ENCODE assay signal across 19 cellular contexts in the genomic region with DNA sequence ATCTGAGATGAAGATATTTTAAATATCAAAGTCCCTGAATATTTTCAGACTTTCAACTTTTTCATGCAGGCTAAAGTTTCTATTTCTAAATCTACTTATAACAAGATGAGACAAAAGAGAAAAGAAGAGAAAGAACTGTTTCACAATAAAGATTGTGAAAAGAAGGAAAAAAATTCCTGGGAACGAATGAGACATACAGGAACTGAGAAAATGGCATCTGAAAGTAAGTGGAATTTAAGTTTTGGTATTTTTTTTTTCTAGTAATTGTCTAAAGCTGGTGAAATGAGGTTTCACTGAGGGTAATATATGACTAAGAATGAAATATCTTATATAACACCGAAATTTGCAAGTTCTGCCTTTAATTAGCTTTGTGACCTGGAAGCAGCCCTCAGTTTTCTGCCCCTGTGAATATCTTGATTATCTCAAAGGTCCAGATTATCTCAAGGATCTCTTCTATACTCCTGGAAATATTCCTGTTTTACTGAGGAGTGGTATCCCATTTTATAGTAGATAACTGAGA. TPM values are rescaled to one million over a fixed set of nuclear protein-coding genes. Genes with fewer than 3 reads are reported as not detected.
A peak's percentile ranks its signal among the peaks of the same experiment; 100 is the strongest.
DNase-seq lines count a peak whose midpoint lies in the region; ATAC-seq and TF ChIP-seq lines count a peak whose summit lies in the region.
"Had no signal": no experiment of that assay in that cellular context is flagged by ENCODE, and none has a peak within 500 bp of the region (broad histone marks: within the 10 kb centered on the region; RNA-seq: fewer than 3 reads in every experiment).

No MANE protein-coding gene starts in this region.

- no peak overlapping the region for H3K4me3 ChIP-seq in AG10803 (ENCODE audit: low read length)
- H3K4me3 ChIP-seq: Peyer's patch had no signal

- H3K4me3 Mint-ChIP-seq in activated CD8-positive, alpha-beta memory T cell treated with anti-CD3 and anti-CD28 coated beads, Interleukin-2, amount 10 ng/mL, durations not matched to agents 7 days and 5 days, result no peak overlapping the region
- H3K4me3 Mint-ChIP-seq: IgD-negative memory B cell; T-helper 1 cell treated with Interleukin-12 subunit alpha and Interleukin-12 subunit beta and Interleukin-4 antibody, amounts not matched to agents 30 μg/mL and 1 μg/mL, for 36 hours had no signal

- no peak overlapping the region for H3K27ac Mint-ChIP-seq in activated CD8-positive, alpha-beta memory T cell treated with anti-CD3 and anti-CD28 coated beads, Interleukin-2, amount 10 ng/mL, durations not matched to agents 7 days and 5 days
- H3K27ac Mint-ChIP-seq: IgD-negative memory B cell; T-helper 1 cell treated with Interleukin-12 subunit alpha and Interleukin-12 subunit beta and Interleukin-4 antibody, amounts not matched to agents 30 μg/mL and 1 μg/mL, for 36 hours had no signal

- ATAC-seq in GM18520 (IDR thresholded peaks at IDR 0.05; ENCODE audit: unreplicated experiment) (peak; percentile 51), HG02610 (IDR thresholded peaks at IDR 0.05; ENCODE audit: unreplicated experiment) (peak; percentile 84), HG03469 (IDR thresholded peaks at IDR 0.05; ENCODE audit: unreplicated experiment) (peak; percentile 72), HG03025 (IDR thresholded peaks at IDR 0.05; ENCODE audit: low FRiP score, unreplicated experiment) (no peak), omental fat pad (ENCODE audit: low FRiP score) (no peak)
- ATAC-seq in activated CD8-positive, alpha-beta memory T cell treated with anti-CD3 and anti-CD28 coated beads, Interleukin-2, amount 10 ng/mL, durations not matched to agents 7 days and 5 days, result no peak

- no peaks in the 10 kb centered on the region for H3K9me3 Mint-ChIP-seq in activated CD8-positive, alpha-beta memory T cell treated with anti-CD3 and anti-CD28 coated beads, Interleukin-2, amount 10 ng/mL, durations not matched to agents 7 days and 5 days (ENCODE audit: low read depth)
- H3K9me3 Mint-ChIP-seq: IgD-negative memory B cell; T-helper 1 cell treated with Interleukin-12 subunit alpha and Interleukin-12 subunit beta and Interleukin-4 antibody, amounts not matched to agents 30 μg/mL and 1 μg/mL, for 36 hours had no signal

- peaks cover 4% of the 10 kb centered on the region for H3K4me1 Mint-ChIP-seq in activated CD8-positive, alpha-beta memory T cell treated with anti-CD3 and anti-CD28 coated beads, Interleukin-2, amount 10 ng/mL, durations not matched to agents 7 days and 5 days
- H3K4me1 Mint-ChIP-seq: IgD-negative memory B cell had no signal

- CTCF ChIA-PET in activated CD8-positive, alpha-beta memory T cell treated with anti-CD3 and anti-CD28 coated beads, Interleukin-2, amount 10 ng/mL, durations not matched to agents 7 days and 5 days (lab: Charles Lee), result no interaction called here

- H3K36me3 Mint-ChIP-seq in activated CD8-positive, alpha-beta memory T cell treated with anti-CD3 and anti-CD28 coated beads, Interleukin-2, amount 10 ng/mL, durations not matched to agents 7 days and 5 days, result peaks cover 11% of the 10 kb centered on the region

- TF ChIP-seq CTCF in AG10803 (conservative IDR thresholded peaks at IDR 0.05; ENCODE audit: low read length), result no peak
- TF ChIP-seq CTCF in omental fat pad (IDR thresholded peaks at IDR 0.05), result no peak

- H3K27me3 Mint-ChIP-seq in activated CD8-positive, alpha-beta memory T cell treated with anti-CD3 and anti-CD28 coated beads, Interleukin-2, amount 10 ng/mL, durations not matched to agents 7 days and 5 days, result no peaks in the 10 kb centered on the region
- H3K27me3 Mint-ChIP-seq: IgD-negative memory B cell had no signal

- DNase-seq in AG10803 (ENCODE audit: low read depth) (peak; percentile 4), AML-193 (lab: John Stamatoyannopoulos, UW) (no peak), omental fat pad (ENCODE audit: low spot score) (no peak)
- no peak for DNase-seq in activated CD8-positive, alpha-beta memory T cell treated with anti-CD3 and anti-CD28 coated beads, Interleukin-2, amount 10 ng/mL, durations not matched to agents 7 days and 5 days
- DNase-seq: 8988T, COR-L47, DMS153, EL, H7, NCI-H1930, NCI-H510A treated with DMSO at 0.1 percent for 48 hours, Peyer's patch, Right ventricle myocardium superior had no signal

RNA-seq across cellular contexts. Expression of a gene that starts 55.7 kb away (rescaled TPM):
- 10 to 100 TPM; 47.6 to 49.0 TPM for total RNA-seq in activated CD8-positive, alpha-beta memory T cell treated with anti-CD3 and anti-CD28 coated beads, Interleukin-2, amount 10 ng/mL, durations not matched to agents 7 days and 5 days
- total RNA-seq in omental fat pad, result 10 to 100 TPM; 23.1 to 32.2 (median 27.7) TPM

Comparison
In these comparisons a context has a peak if more than half of its experiments do, and no peak if none do; other contexts are left out.
1. ATAC-seq: peak in GM18520 (single experiment), HG02610 (single experiment) and HG03469 (single experiment); none in activated CD8-positive, alpha-beta memory T cell treated with anti-CD3 and anti-CD28 coated beads, Interleukin-2, amount 10 ng/mL, durations not matched to agents 7 days and 5 days (single experiment), HG03025 (single experiment) and omental fat pad (single experiment).